Comparison of ENCODE assay signal across 8 cellular contexts in the genomic region with DNA sequence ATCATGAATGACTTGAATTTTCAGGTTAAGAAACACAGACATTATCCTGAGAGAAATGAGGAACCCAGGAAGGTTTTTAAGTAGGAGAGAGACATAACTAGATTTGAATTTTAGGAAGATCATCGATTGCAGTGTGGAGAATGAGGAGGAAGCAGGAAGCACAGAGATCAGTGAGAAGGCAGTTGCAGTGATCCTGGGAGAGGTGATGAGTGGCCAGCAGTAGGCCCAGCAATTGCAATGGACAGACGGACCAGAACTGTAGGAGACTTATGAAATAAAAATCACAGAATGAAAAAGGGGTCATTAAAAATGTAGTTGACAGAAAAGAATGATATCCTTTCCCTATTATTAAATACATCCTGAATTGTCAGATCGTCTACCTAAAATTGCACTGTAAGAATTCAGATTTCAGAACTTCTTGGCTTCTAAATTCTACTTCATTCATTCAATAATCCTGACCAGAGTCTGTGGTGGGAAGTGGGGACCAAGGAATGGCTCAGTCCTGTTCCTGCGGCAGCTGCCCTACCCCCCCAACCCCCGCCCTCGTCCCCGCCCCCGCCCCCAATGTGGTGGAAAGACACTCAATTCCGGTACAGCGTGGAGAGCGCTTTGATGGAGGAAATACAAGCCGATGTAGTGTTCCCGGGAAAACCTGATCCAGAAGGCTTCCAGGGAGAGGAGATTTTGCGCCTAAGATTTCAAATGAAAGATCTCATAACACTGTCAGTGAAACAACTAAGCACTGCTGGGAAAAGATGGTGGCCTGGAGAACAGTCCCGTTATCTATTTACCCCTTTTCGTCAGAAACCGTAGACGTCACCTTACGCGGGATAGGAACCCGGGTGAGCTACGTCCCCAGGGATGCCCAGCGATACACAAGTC. TPM values are rescaled to one million over a fixed set of nuclear protein-coding genes. Genes with fewer than 3 reads are reported as not detected.
DNase-seq lines count a peak whose midpoint lies in the region; ATAC-seq and TF ChIP-seq lines count a peak whose summit lies in the region.

No MANE protein-coding gene starts in this region.

- H3K4me3 Mint-ChIP-seq in stimulated activated naive CD8-positive, alpha-beta T cell treated with anti-CD3 and anti-CD28 coated beads, Interleukin-15, Interleukin-2, amounts not matched to agents 100 ng/mL and 50 ng/mL, for 24 hours: peak overlapping the region; percentile 80

- DNase-seq in stimulated activated naive CD8-positive, alpha-beta T cell treated with anti-CD3 and anti-CD28 coated beads, Interleukin-15, Interleukin-2, amounts not matched to agents 100 U/mL and 50 U/mL, for 24 hours: no peak
- peak in 1 of 2 donors; percentile 60 for DNase-seq in ascending aorta (ENCODE audit: low spot score in 2 of 2)
- DNase-seq in kidney epithelial cell (ENCODE audit: low read depth): no peak
- DNase-seq in NCI-H2029 (lab: John Stamatoyannopoulos, UW): no peak
- no peak for DNase-seq in EL
- DNase-seq in NCI-H226: no peak

- peak overlapping the region; percentile 97 to 98 for H3K27ac ChIP-seq in ascending aorta
- H3K27ac ChIP-seq in temporal lobe (ENCODE audit: low read depth, low read length): peak overlapping the region; percentile 74

- intact Hi-C loops in ascending aorta (cut with DNase I): loop anchor here (1.0 to 10.0 kb wide), 6 partner anchors 18 to 886 kb away; a partner anchor contains a TSS

- no peaks in the 10 kb centered on the region for H3K9me3 ChIP-seq in ascending aorta

- TF ChIP-seq CTCF in ascending aorta (IDR thresholded peaks at IDR 0.05) (no peak), kidney epithelial cell (IDR thresholded peaks at IDR 0.05; ENCODE audit: insufficient read depth, low read length, poor library complexity, severe bottlenecking) (no peak)

- peaks cover 30% of the 10 kb centered on the region for H3K36me3 Mint-ChIP-seq in stimulated activated naive CD8-positive, alpha-beta T cell treated with anti-CD3 and anti-CD28 coated beads, Interleukin-15, Interleukin-2, amounts not matched to agents 100 ng/mL and 50 ng/mL, for 24 hours (ENCODE audit: low read depth)

- H3K4me1 Mint-ChIP-seq in stimulated activated naive CD8-positive, alpha-beta T cell treated with anti-CD3 and anti-CD28 coated beads, Interleukin-15, Interleukin-2, amounts not matched to agents 100 ng/mL and 50 ng/mL, for 24 hours (ENCODE audit: low read depth): peaks cover 43% of the 10 kb centered on the region

- peak overlapping the region; percentile 89 for H3K27ac Mint-ChIP-seq in stimulated activated naive CD8-positive, alpha-beta T cell treated with anti-CD3 and anti-CD28 coated beads, Interleukin-15, Interleukin-2, amounts not matched to agents 100 ng/mL and 50 ng/mL, for 24 hours

- H3K27me3 ChIP-seq in ascending aorta (no peaks in the 10 kb centered on the region), kidney epithelial cell (ENCODE audit: control insufficient read depth, insufficient read depth, low read length) (no peaks in the 10 kb centered on the region)

- peaks cover 25% of the 10 kb centered on the region in 2 donors for H3K36me3 ChIP-seq in ascending aorta
- peaks cover 4% of the 10 kb centered on the region for H3K36me3 ChIP-seq in kidney epithelial cell (ENCODE audit: control insufficient read depth, insufficient read depth, low read length)

- no peak for ATAC-seq in stimulated activated naive CD8-positive, alpha-beta T cell treated with anti-CD3 and anti-CD28 coated beads, Interleukin-15, Interleukin-2, amounts not matched to agents 100 U/mL and 50 U/mL, for 24 hours

- H3K9me3 Mint-ChIP-seq in stimulated activated naive CD8-positive, alpha-beta T cell treated with anti-CD3 and anti-CD28 coated beads, Interleukin-15, Interleukin-2, amounts not matched to agents 100 ng/mL and 50 ng/mL, for 24 hours: no peaks in the 10 kb centered on the region

- H3K27me3 Mint-ChIP-seq in stimulated activated naive CD8-positive, alpha-beta T cell treated with anti-CD3 and anti-CD28 coated beads, Interleukin-15, Interleukin-2, amounts not matched to agents 100 ng/mL and 50 ng/mL, for 24 hours: no peaks in the 10 kb centered on the region

- H3K4me3 ChIP-seq in ascending aorta (peak overlapping the region; percentile 81 to 89), kidney epithelial cell (ENCODE audit: low read depth, low read length) (peak overlapping the region; percentile 51)

- H3K4me1 ChIP-seq in ascending aorta: peaks cover 3 to 9% of the 10 kb centered on the region in 2 donors

RNA-seq across cellular contexts. Expression of a gene that starts 35.1 kb away (rescaled TPM):
- total RNA-seq in ascending aorta (15.5 TPM), kidney epithelial cell (573 and 1,021 TPM in 2 replicates), temporal lobe (44.0 TPM)

Comparison
In these comparisons a context has a peak if more than half of its experiments do, and no peak if none do; other contexts are left out.
1. RNA of a gene that starts 35.1 kb away (total RNA-seq): 573 to 1,021 TPM in kidney epithelial cell; 44.0 TPM in temporal lobe (single experiment) and 15.5 TPM in ascending aorta (single experiment); every median in the first group is over 10 times any median in the second.